ENCODE assay signal across 8 cellular contexts in the genomic region with DNA sequence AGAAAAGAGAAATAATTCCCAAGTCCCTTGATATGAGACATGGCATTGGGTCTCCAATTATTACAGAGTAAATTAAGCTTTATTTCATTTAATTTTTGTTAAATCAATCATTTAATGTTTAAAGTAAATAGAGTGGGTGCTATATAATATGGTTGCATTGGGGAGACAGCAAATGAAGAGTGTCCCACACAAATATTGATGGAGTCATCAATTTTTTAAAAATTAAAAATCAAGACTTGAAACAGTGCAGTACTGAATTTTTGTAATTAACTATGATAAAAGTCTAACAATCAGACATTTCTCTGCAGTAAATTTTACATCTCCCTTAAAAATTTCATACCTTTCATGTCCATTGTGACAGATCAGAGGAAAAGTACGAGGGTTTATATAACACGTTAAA.
"Had no signal": no experiment of that assay in that cellular context is flagged by ENCODE, and none has a peak within 500 bp of the region (broad histone marks: within the 10 kb centered on the region; RNA-seq: fewer than 3 reads in every experiment).

No MANE protein-coding gene starts in this region.

- H3K4me3 ChIP-seq: GM12878 had no signal

- DNase-seq: GDM1, GF-D8 had no signal

- FAIRE-seq: G401.6, GM12878, GM12891, GM12892, GM18507, GM19239 had no signal
